In the genomic region with DNA sequence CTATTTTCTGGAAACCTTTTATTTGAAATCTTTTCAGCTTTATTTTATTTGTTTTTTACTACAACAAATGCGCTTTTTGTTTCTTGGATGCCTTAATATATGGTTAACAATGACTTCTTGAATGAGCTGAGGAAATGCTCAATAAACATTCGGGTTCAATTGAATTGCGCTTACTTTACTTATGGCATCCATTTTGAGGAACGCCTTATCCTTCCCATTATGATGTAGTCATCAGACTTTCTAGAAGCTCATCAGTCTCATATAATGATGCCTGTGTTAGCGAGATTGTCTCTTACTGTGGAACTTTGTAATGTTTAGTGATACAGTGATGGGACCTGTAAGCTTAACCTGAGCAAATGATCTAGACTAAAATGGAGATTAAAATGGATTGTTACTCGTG, we compare ENCODE assay signal across 8 cellular contexts. TPM values are rescaled to one million over a fixed set of nuclear protein-coding genes. Genes with fewer than 3 reads are reported as not detected.
A peak's percentile ranks its signal among the peaks of the same experiment; 100 is the strongest.
DNase-seq lines count a peak whose midpoint lies in the region; ATAC-seq and TF ChIP-seq lines count a peak whose summit lies in the region.

No MANE protein-coding gene starts in this region.

- H3K4me1 Mint-ChIP-seq in activated naive CD8-positive, alpha-beta T cell treated with anti-CD3 and anti-CD28 coated beads, Interleukin-2, amount 10 ng/mL, durations not matched to agents 7 days and 5 days = peaks cover 26% of the 10 kb centered on the region

- POLR2A ChIA-PET in activated naive CD8-positive, alpha-beta T cell treated with anti-CD3 and anti-CD28 coated beads, Interleukin-2, amount 10 ng/mL, durations not matched to agents 7 days and 5 days (lab: Charles Lee) = interaction anchor here (2.5 to 3.0 kb wide), 2 partner anchors 63 to 96 kb away, joined by 14 to 36 read pairs; a partner anchor contains a TSS

- 63 to 64% methylated on average over 6 of the region's 6 CpGs for WGBS in heart right ventricle, 2 donors
- 63% methylated on average over 6 of the region's 6 CpGs for WGBS in right lobe of liver (ENCODE audit: insufficient coverage, low coverage, low lambda C conversion rate, missing lambda C conversion rate)

- ATAC-seq in heart right ventricle (no peak), Right ventricle myocardium inferior (no peak), right lobe of liver (no peak), HG02610 (IDR thresholded peaks at IDR 0.05; ENCODE audit: unreplicated experiment) (no peak)
- ATAC-seq in activated naive CD8-positive, alpha-beta T cell treated with anti-CD3 and anti-CD28 coated beads, Interleukin-2, amount 10 ng/mL, durations not matched to agents 7 days and 5 days (ENCODE audit: low read depth) = no peak

- TF ChIP-seq CTCF in heart right ventricle (IDR thresholded peaks at IDR 0.05) (no peak), right lobe of liver (IDR thresholded peaks at IDR 0.05) (no peak), uterus (IDR thresholded peaks at IDR 0.05) (no peak)

- peaks cover 10% of the 10 kb centered on the region for H3K36me3 Mint-ChIP-seq in activated naive CD8-positive, alpha-beta T cell treated with anti-CD3 and anti-CD28 coated beads, Interleukin-2, amount 10 ng/mL, durations not matched to agents 7 days and 5 days

- H3K36me3 ChIP-seq in heart right ventricle (peaks cover 0 to 24% (median 5%) of the 10 kb centered on the region in 9 donors), right lobe of liver (peaks cover 0 to 10% (median 2%) of the 10 kb centered on the region in 4 donors), uterus (no peaks in the 10 kb centered on the region)

- no peaks in the 10 kb centered on the region for H3K27me3 ChIP-seq in heart right ventricle
- no peaks in the 10 kb centered on the region for H3K27me3 ChIP-seq in right lobe of liver
- H3K27me3 ChIP-seq in uterus = no peaks in the 10 kb centered on the region

- no peak for DNase-seq in heart right ventricle
- no peak for DNase-seq in Right ventricle myocardium inferior (ENCODE audit: missing footprints)
- no peak for DNase-seq in activated naive CD8-positive, alpha-beta T cell treated with anti-CD3 and anti-CD28 coated beads, Interleukin-2, amount 10 ng/mL, durations not matched to agents 7 days and 5 days
- no peak for DNase-seq in right lobe of liver
- no peak for DNase-seq in uterus
- no peak for DNase-seq in stimulated activated naive CD4-positive, alpha-beta T cell (lab: John Stamatoyannopoulos, UW)
- DNase-seq in Ammon's horn (ENCODE audit: low spot score) = no peak

- H3K27ac ChIP-seq in heart right ventricle = peak overlapping the region in 5 of 10 donors; percentile 90 to 94 (median 90)
- H3K27ac ChIP-seq in right lobe of liver = peak overlapping the region in 1 of 3 donors; percentile 46
- H3K27ac ChIP-seq in uterus = peak overlapping the region; percentile 83 to 88

- H3K9me3 Mint-ChIP-seq in activated naive CD8-positive, alpha-beta T cell treated with anti-CD3 and anti-CD28 coated beads, Interleukin-2, amount 10 ng/mL, durations not matched to agents 7 days and 5 days = no peaks in the 10 kb centered on the region

- peak overlapping the region; percentile 71 to 100 (median 87) for H3K4me3 ChIP-seq in heart right ventricle
- H3K4me3 ChIP-seq in right lobe of liver = peak overlapping the region; percentile 71 to 91 (median 87)
- peak overlapping the region; percentile 66 to 91 for H3K4me3 ChIP-seq in uterus

- TF ChIP-seq POLR2A in right lobe of liver (IDR thresholded peaks at IDR 0.05) (no peak), uterus (IDR thresholded peaks at IDR 0.05) (no peak)

- H3K27me3 Mint-ChIP-seq in activated naive CD8-positive, alpha-beta T cell treated with anti-CD3 and anti-CD28 coated beads, Interleukin-2, amount 10 ng/mL, durations not matched to agents 7 days and 5 days = no peaks in the 10 kb centered on the region

- H3K27ac Mint-ChIP-seq in activated naive CD8-positive, alpha-beta T cell treated with anti-CD3 and anti-CD28 coated beads, Interleukin-2, amount 10 ng/mL, durations not matched to agents 7 days and 5 days = peak overlapping the region; percentile 98

- H3K9me3 ChIP-seq in heart right ventricle (no peaks in the 10 kb centered on the region), right lobe of liver (no peaks in the 10 kb centered on the region), uterus (no peaks in the 10 kb centered on the region)

- intact Hi-C loops in heart right ventricle (cut with DNase I) (loop anchor here in 1 of 10 donors (10.0 kb wide), 1 partner anchor 299 kb away; a partner anchor contains a TSS), Right ventricle myocardium inferior (cut with DNase I) (no loop called here), right lobe of liver (cut with DNase I) (no loop called here), uterus (cut with DNase I; ENCODE audit: low total_unique reads) (no loop called here)

- H3K4me3 Mint-ChIP-seq in activated naive CD8-positive, alpha-beta T cell treated with anti-CD3 and anti-CD28 coated beads, Interleukin-2, amount 10 ng/mL, durations not matched to agents 7 days and 5 days = peak overlapping the region; percentile 97

- H3K4me1 ChIP-seq in heart right ventricle (peaks cover 4 to 43% (median 39%) of the 10 kb centered on the region in 9 donors), right lobe of liver (peaks cover 0 to 23% (median 9%) of the 10 kb centered on the region in 4 donors), uterus (peaks cover 0 to 9% of the 10 kb centered on the region in 2 donors)

RNA-seq across cellular contexts. Expression of a gene that starts 0.9 kb away (rescaled TPM):
- total RNA-seq in heart right ventricle (1 to 10 TPM; 1.1 to 2.2 (median 1.8) TPM), Right ventricle myocardium inferior (1.7 TPM), right lobe of liver (1 to 10 TPM in 3 of 6 experiments, under 1 TPM in 3; 0.76 to 1.8 (median 1.2) TPM), uterus (1 to 10 TPM in 3 of 4 donors, under 1 TPM in 1; 0.77 to 5.6 (median 4.1) TPM)
- 1 to 10 TPM; 1.8 to 5.0 TPM for polyA plus RNA-seq in heart right ventricle
- total RNA-seq in activated naive CD8-positive, alpha-beta T cell treated with anti-CD3 and anti-CD28 coated beads, Interleukin-2, amount 10 ng/mL, durations not matched to agents 7 days and 5 days = 1 to 10 TPM; 4.3 to 4.4 TPM

RNA-seq across cellular contexts. Expression of a gene that starts 0.9 kb away (rescaled TPM):
- total RNA-seq in heart right ventricle (10 to 100 TPM; 17.7 to 26.3 (median 20.6) TPM), Right ventricle myocardium inferior (18.2 TPM), right lobe of liver (10 to 100 TPM in 2 of 6 experiments, 1 to 10 TPM in 4; 6.7 to 14.3 (median 9.0) TPM), uterus (10 to 100 TPM; 13.8 to 48.9 (median 33.6) TPM)
- 10 to 100 TPM in 1 of 2 donors, 1 to 10 TPM in 1; 9.0 to 16.3 TPM for polyA plus RNA-seq in heart right ventricle
- 10 to 100 TPM; 18.8 to 24.1 TPM for total RNA-seq in activated naive CD8-positive, alpha-beta T cell treated with anti-CD3 and anti-CD28 coated beads, Interleukin-2, amount 10 ng/mL, durations not matched to agents 7 days and 5 days

RNA-seq across cellular contexts. Expression of a gene that starts 1.6 kb away (rescaled TPM):
- total RNA-seq in heart right ventricle = 10 to 100 TPM; 15.2 to 22.6 (median 18.3) TPM
- polyA plus RNA-seq in heart right ventricle = 1 to 10 TPM; 3.8 to 4.7 TPM
- 18.1 TPM for total RNA-seq in Right ventricle myocardium inferior
- 10 to 100 TPM; 13.6 to 14.6 TPM for total RNA-seq in activated naive CD8-positive, alpha-beta T cell treated with anti-CD3 and anti-CD28 coated beads, Interleukin-2, amount 10 ng/mL, durations not matched to agents 7 days and 5 days
- total RNA-seq in right lobe of liver = 10 to 100 TPM in 1 of 6 experiments, 1 to 10 TPM in 5; 3.7 to 10.1 (median 7.6) TPM
- 10 to 100 TPM in 2 of 4 donors, 1 to 10 TPM in 2; 8.2 to 56.5 (median 14.8) TPM for total RNA-seq in uterus
